ENCODE assay signal across 19 cellular contexts in genomic region chr7:105519353-105519752, GRCh38. TPM values are rescaled to one million over a fixed set of nuclear protein-coding genes. Genes with fewer than 3 reads are reported as not detected.
DNase-seq lines count a peak whose midpoint lies in the region; ATAC-seq, FAIRE-seq and TF ChIP-seq lines count a peak whose summit lies in the region.
"Had no signal": no experiment of that assay in that cellular context is flagged by ENCODE, and none has a peak within 500 bp of the region (broad histone marks: within the 10 kb centered on the region; RNA-seq: fewer than 3 reads in every experiment).

No MANE protein-coding gene starts in this region.

- H3K36me3 Mint-ChIP-seq in activated CD4-positive, alpha-beta T cell treated with anti-CD3 and anti-CD28 coated beads, Interleukin-2, amount 10 ng/mL, durations not matched to agents 7 days and 5 days (ENCODE audit: low read depth): peaks cover 7% of the 10 kb centered on the region
- H3K36me3 Mint-ChIP-seq in astrocyte (ENCODE audit: low read depth, unreplicated experiment) (peaks cover 5% of the 10 kb centered on the region), neural crest cell (ENCODE audit: low read depth) (peaks cover 13% of the 10 kb centered on the region)

- no peak overlapping the region for H3K4me3 ChIP-seq in astrocyte (ENCODE audit: insufficient read depth, low read depth, low read length)
- H3K4me3 ChIP-seq: A549, heart right ventricle, mucosa of descending colon, spleen had no signal

- no peaks in the 10 kb centered on the region for H3K36me3 ChIP-seq in astrocyte (ENCODE audit: insufficient read depth, low read length)
- H3K36me3 ChIP-seq: spleen had no signal

- no peak for ATAC-seq in GM19395 (IDR thresholded peaks at IDR 0.05; ENCODE audit: unreplicated experiment)
- no peak for ATAC-seq in GM18502 (IDR thresholded peaks at IDR 0.05; ENCODE audit: poor library complexity, unreplicated experiment)
- ATAC-seq: A549, esophagus mucosa, heart right ventricle, mucosa of descending colon, Panc1 had no signal

- CTCF ChIA-PET in activated CD4-positive, alpha-beta T cell treated with anti-CD3 and anti-CD28 coated beads, Interleukin-2, amount 10 ng/mL, durations not matched to agents 7 days and 5 days (lab: Charles Lee): interaction anchor here (1.0 to 2.0 kb wide), 4 partner anchors 9 to 553 kb away, joined by 3 to 6 read pairs (median 4); partner anchors contain the start of gene RINT1

- no peak overlapping the region for H3K27ac ChIP-seq in astrocyte (ENCODE audit: low read depth, low read length)
- H3K27ac ChIP-seq: A549, heart right ventricle, spleen had no signal

- no peak overlapping the region for H3K27ac Mint-ChIP-seq in activated CD4-positive, alpha-beta T cell treated with anti-CD3 and anti-CD28 coated beads, Interleukin-2, amount 10 ng/mL, durations not matched to agents 7 days and 5 days
- peak overlapping the region; percentile 41 for H3K27ac Mint-ChIP-seq in astrocyte (ENCODE audit: unreplicated experiment)
- no peak overlapping the region for H3K27ac Mint-ChIP-seq in neural crest cell (ENCODE audit: unreplicated experiment)

- no peaks in the 10 kb centered on the region for H3K9me3 Mint-ChIP-seq in activated CD4-positive, alpha-beta T cell treated with anti-CD3 and anti-CD28 coated beads, Interleukin-2, amount 10 ng/mL, durations not matched to agents 7 days and 5 days
- H3K9me3 Mint-ChIP-seq in astrocyte (ENCODE audit: unreplicated experiment) (no peaks in the 10 kb centered on the region), neural crest cell (peaks cover 3% of the 10 kb centered on the region)

- H3K79me2 ChIP-seq in astrocyte (ENCODE audit: insufficient read depth, low read length): peaks cover 59% of the 10 kb centered on the region

- no peaks in the 10 kb centered on the region for H3K9me3 ChIP-seq in astrocyte (ENCODE audit: insufficient read depth, low read depth, low read length)
- H3K9me3 ChIP-seq: A549, heart right ventricle, mucosa of descending colon, spleen had no signal

- peak overlapping the region; percentile 1 for H3K4me3 Mint-ChIP-seq in activated CD4-positive, alpha-beta T cell treated with anti-CD3 and anti-CD28 coated beads, Interleukin-2, amount 10 ng/mL, durations not matched to agents 7 days and 5 days
- H3K4me3 Mint-ChIP-seq in astrocyte (ENCODE audit: unreplicated experiment) (peak overlapping the region; percentile 67), neural crest cell (peak overlapping the region; percentile 82)

- H4K20me1 ChIP-seq in astrocyte (ENCODE audit: insufficient read depth, low read length): peaks cover 19% of the 10 kb centered on the region

- no peak overlapping the region for H2AFZ ChIP-seq in astrocyte (ENCODE audit: low read depth, low read length)

- FAIRE-seq in astrocyte (lab: Jason Lieb, UNC): no peak
- FAIRE-seq: A549 had no signal

- TF ChIP-seq CTCF in astrocyte (IDR thresholded peaks at IDR 0.05; ENCODE audit: insufficient read depth, low read depth, low read length) (no peak), neural crest cell (conservative IDR thresholded peaks at IDR 0.05) (no peak)

- peak overlapping the region; percentile 19 for H3K4me2 ChIP-seq in astrocyte (ENCODE audit: low read length)
- H3K4me2 ChIP-seq: A549 had no signal

- POLR2A ChIA-PET in activated CD4-positive, alpha-beta T cell treated with anti-CD3 and anti-CD28 coated beads, Interleukin-2, amount 10 ng/mL, durations not matched to agents 7 days and 5 days (lab: Charles Lee): no interaction called here

- H3K4me1 Mint-ChIP-seq in activated CD4-positive, alpha-beta T cell treated with anti-CD3 and anti-CD28 coated beads, Interleukin-2, amount 10 ng/mL, durations not matched to agents 7 days and 5 days: peaks cover 28% of the 10 kb centered on the region
- H3K4me1 Mint-ChIP-seq in astrocyte (ENCODE audit: low read depth, unreplicated experiment) (peaks cover 7% of the 10 kb centered on the region), neural crest cell (peaks cover 22% of the 10 kb centered on the region)

- peaks cover 10% of the 10 kb centered on the region for H3K4me1 ChIP-seq in astrocyte (ENCODE audit: insufficient read depth, low read length)

- no peaks in the 10 kb centered on the region for H3K27me3 ChIP-seq in astrocyte (ENCODE audit: insufficient read depth, low read length)
- H3K27me3 ChIP-seq: heart right ventricle, spleen had no signal

- no peak for DNase-seq in activated CD4-positive, alpha-beta T cell treated with anti-CD3 and anti-CD28 coated beads, Interleukin-2, amount 10 ng/mL, durations not matched to agents 7 days and 5 days
- DNase-seq in activated CD4-positive, alpha-beta T cell treated with anti-CD3 and anti-CD28 coated beads for 4 hours: no peak
- peak; percentile 21 for DNase-seq in HCEC 1CT
- peak; percentile 12 for DNase-seq in astrocyte (ENCODE audit: low read depth)
- DNase-seq in neural crest cell (ENCODE audit: low read depth, low spot score): no peak
- DNase-seq in DMS79 treated with DMSO at 0.1 percent for 48 hours (lab: John Stamatoyannopoulos, UW): no peak
- DNase-seq: activated CD4-positive, CD25-positive, alpha-beta regulatory T cell; dermis blood vessel endothelial cell; heart right ventricle; kidney glomerular epithelial cell; mucosa of descending colon; NCI-H187; spleen; SW 1271 had no signal

- no peak overlapping the region for H3K9ac ChIP-seq in astrocyte (ENCODE audit: low read length)

- no peaks in the 10 kb centered on the region for H3K27me3 Mint-ChIP-seq in activated CD4-positive, alpha-beta T cell treated with anti-CD3 and anti-CD28 coated beads, Interleukin-2, amount 10 ng/mL, durations not matched to agents 7 days and 5 days
- H3K27me3 Mint-ChIP-seq in astrocyte (ENCODE audit: low read depth, unreplicated experiment): no peaks in the 10 kb centered on the region
- H3K27me3 Mint-ChIP-seq in neural crest cell (ENCODE audit: low read depth): no peaks in the 10 kb centered on the region

RNA-seq across cellular contexts. Expression of gene PUS7, which starts 2.7 kb away (rescaled TPM):
- total RNA-seq in activated CD4-positive, alpha-beta T cell treated with anti-CD3 and anti-CD28 coated beads, Interleukin-2, amount 10 ng/mL, durations not matched to agents 7 days and 5 days: 10 to 100 TPM in 1 of 2 experiments, 1 to 10 TPM in 1; 9.9 to 11.4 TPM
- total RNA-seq in astrocyte: 27.0 and 29.5 TPM in 2 replicates
- 38.0 and 44.0 TPM in 2 replicates for total RNA-seq in neural crest cell

RNA-seq across cellular contexts. Expression of gene RINT1, which starts 12.6 kb away (rescaled TPM):
- total RNA-seq in activated CD4-positive, alpha-beta T cell treated with anti-CD3 and anti-CD28 coated beads, Interleukin-2, amount 10 ng/mL, durations not matched to agents 7 days and 5 days: 10 to 100 TPM; 20.2 to 22.0 TPM
- 28.0 and 28.1 TPM in 2 replicates for total RNA-seq in astrocyte
- 18.8 and 21.5 TPM in 2 replicates for total RNA-seq in neural crest cell

Comparison
In these comparisons a context has a peak if more than half of its experiments do, and no peak if none do; other contexts are left out.
1. DNase-seq: peak in HCEC 1CT (single experiment) and astrocyte (single experiment); none in activated CD4-positive, alpha-beta T cell treated with anti-CD3 and anti-CD28 coated beads, Interleukin-2, amount 10 ng/mL, durations not matched to agents 7 days and 5 days (single experiment), activated CD4-positive, alpha-beta T cell treated with anti-CD3 and anti-CD28 coated beads for 4 hours (0 of 2), neural crest cell (single experiment) and DMS79 treated with DMSO at 0.1 percent for 48 hours (single experiment).
2. H3K4me3 Mint-ChIP-seq: peak in every context shown above with its lines; median percentile 82 in neural crest cell; 67 in astrocyte; 1 in activated CD4-positive, alpha-beta T cell treated with anti-CD3 and anti-CD28 coated beads, Interleukin-2, amount 10 ng/mL, durations not matched to agents 7 days and 5 days.